In genomic region chr17:44326867-44327444, GRCh38 we compare ENCODE assay signal across 8 cellular contexts. TPM values are rescaled to one million over a fixed set of nuclear protein-coding genes. Genes with fewer than 3 reads are reported as not detected.
DNase-seq lines count a peak whose midpoint lies in the region; ATAC-seq and TF ChIP-seq lines count a peak whose summit lies in the region.

No MANE protein-coding gene starts in this region.

- H3K27ac ChIP-seq in lower lobe of right lung: peak overlapping the region; percentile 13

- H3K27me3 Mint-ChIP-seq in dendritic cell treated with granulocyte-macrophage colony-stimulating factor and Interleukin-4, amounts not matched to agents 40 ng/mL and 50 ng/mL, for 4 days: no peaks in the 10 kb centered on the region

- H3K36me3 Mint-ChIP-seq in dendritic cell treated with granulocyte-macrophage colony-stimulating factor and Interleukin-4, amounts not matched to agents 40 ng/mL and 50 ng/mL, for 4 days (ENCODE audit: low read depth): peaks cover 23% of the 10 kb centered on the region

- H3K4me1 ChIP-seq in lower lobe of right lung: peaks cover 41% of the 10 kb centered on the region

- TF ChIP-seq CTCF in AG09309 (IDR thresholded peaks at IDR 0.05; ENCODE audit: control insufficient read depth, insufficient read depth, low read depth, low read length, missing control alignments) (no peak), lower lobe of right lung (IDR thresholded peaks at IDR 0.05) (no peak)

- H3K36me3 ChIP-seq in lower lobe of right lung: peaks cover 4% of the 10 kb centered on the region

- peak; percentile 47 for ATAC-seq in GM19035 (IDR thresholded peaks at IDR 0.05; ENCODE audit: unreplicated experiment)
- ATAC-seq in HG03558 (IDR thresholded peaks at IDR 0.05; ENCODE audit: extremely low read depth, unreplicated experiment): peak; percentile 34
- peak; percentile 86 to 92 for ATAC-seq in lower lobe of right lung

- no peaks in the 10 kb centered on the region for H3K9me3 ChIP-seq in lower lobe of right lung

- intact Hi-C loops in dendritic cell treated with granulocyte-macrophage colony-stimulating factor and Interleukin-4, amounts not matched to agents 40 ng/mL and 50 ng/mL, for 4 days (cut with micrococcal nuclease): loop anchor here (10.0 kb wide), 1 partner anchor 52 kb away; no protein-coding TSS in a partner anchor
- intact Hi-C loops in lower lobe of right lung (cut with DNase I): no loop called here

- H3K4me3 Mint-ChIP-seq in dendritic cell treated with granulocyte-macrophage colony-stimulating factor and Interleukin-4, amounts not matched to agents 40 ng/mL and 50 ng/mL, for 4 days: peak overlapping the region; percentile 49

- H3K27me3 ChIP-seq in lower lobe of right lung (ENCODE audit: low read depth): no peaks in the 10 kb centered on the region

- no peaks in the 10 kb centered on the region for H3K9me3 Mint-ChIP-seq in dendritic cell treated with granulocyte-macrophage colony-stimulating factor and Interleukin-4, amounts not matched to agents 40 ng/mL and 50 ng/mL, for 4 days

- peak overlapping the region; percentile 98 for H3K27ac Mint-ChIP-seq in dendritic cell treated with granulocyte-macrophage colony-stimulating factor and Interleukin-4, amounts not matched to agents 40 ng/mL and 50 ng/mL, for 4 days

- DNase-seq in AG09309 (ENCODE audit: low read depth) (peak; percentile 91), NCI-H774 (lab: John Stamatoyannopoulos, UW) (peak; percentile 99), lower lobe of right lung (peak; percentile 98)
- DNase-seq in activated CD4-positive, alpha-beta T cell treated with anti-CD3 and anti-CD28 coated beads, Interleukin-2, amount 50 U/mL, for 4 hours: peak; percentile 91 to 92
- peak; percentile 82 to 90 (median 89) for DNase-seq in stimulated activated CD4-positive, alpha-beta T cell treated with anti-CD3 and anti-CD28 coated beads, TNF-alpha, amount 100 ng/mL, for 24 hours (ENCODE audit: low read depth in 3 of 3)

- H3K4me3 ChIP-seq in AG09309 (ENCODE audit: control insufficient read depth, low read depth, low read length) (no peak overlapping the region), lower lobe of right lung (peak overlapping the region; percentile 99)

- peaks cover 30% of the 10 kb centered on the region for H3K4me1 Mint-ChIP-seq in dendritic cell treated with granulocyte-macrophage colony-stimulating factor and Interleukin-4, amounts not matched to agents 40 ng/mL and 50 ng/mL, for 4 days (ENCODE audit: low read depth)

RNA-seq across cellular contexts. Expression of gene SLC25A39, which starts 2.3 kb away (rescaled TPM):
- 76.1 TPM for total RNA-seq in lower lobe of right lung

RNA-seq across cellular contexts. Expression of gene GRN, which starts 18.1 kb away (rescaled TPM):
- total RNA-seq in lower lobe of right lung: 1,241 TPM

RNA-seq across cellular contexts. Expression of gene RUNDC3A, which starts 18.6 kb away (rescaled TPM):
- 0.38 TPM for total RNA-seq in lower lobe of right lung

RNA-seq across cellular contexts. Expression of gene FAM171A2, which starts 36.7 kb away (rescaled TPM):
- 1.2 TPM for total RNA-seq in lower lobe of right lung

RNA-seq across cellular contexts. Expression of gene SLC4A1, which starts 59.0 kb away (rescaled TPM):
- 0.83 TPM for total RNA-seq in lower lobe of right lung

Comparison
In these comparisons a context has a peak if more than half of its experiments do, and no peak if none do; other contexts are left out.
1. ATAC-seq: peak in every context shown above with its lines; median percentile 89 in lower lobe of right lung; 47 in GM19035; 34 in HG03558.